32 cellular contexts compared by ENCODE assay signal in the genomic region with DNA sequence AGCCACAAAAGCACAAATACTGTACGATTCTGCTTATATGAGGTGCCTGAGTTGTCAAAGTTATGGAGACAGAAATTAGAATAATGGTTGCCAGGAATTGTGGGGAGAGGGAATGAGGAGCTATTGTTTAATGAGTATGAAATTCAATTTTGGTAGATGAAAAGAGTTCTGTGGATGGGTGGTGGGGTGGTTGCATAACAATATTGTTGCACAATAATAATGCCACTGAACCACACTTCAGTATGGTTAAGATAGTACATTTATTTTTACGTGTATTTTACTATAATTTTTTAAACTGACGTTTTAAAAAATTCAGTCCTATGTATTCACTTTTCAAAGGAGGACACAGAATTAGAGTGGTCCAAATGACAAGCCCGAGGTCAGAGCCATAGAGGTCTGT. TPM values are rescaled to one million over a fixed set of nuclear protein-coding genes. Genes with fewer than 3 reads are reported as not detected.
"Had no signal": no experiment of that assay in that cellular context is flagged by ENCODE, and none has a peak within 500 bp of the region (broad histone marks: within the 10 kb centered on the region; RNA-seq: fewer than 3 reads in every experiment).

No MANE protein-coding gene starts in this region.

- H3K9ac ChIP-seq: KMS-11 had no signal

- FAIRE-seq: astrocyte had no signal

- H3K4me3 ChIP-seq: adrenal gland, body of pancreas, breast epithelium, SJCRH30, SK-N-MC had no signal

- H3K4me1 ChIP-seq: breast epithelium, SJCRH30 had no signal

- H3K27me3 ChIP-seq: SJCRH30 had no signal

- H3K4me2 ChIP-seq: KMS-11 had no signal

- H3K27ac ChIP-seq: adrenal gland, body of pancreas, breast epithelium, KMS-11, SJCRH30, SK-N-MC had no signal

- DNase-seq: activated CD4-positive, alpha-beta T cell treated with anti-CD3 and anti-CD28 coated beads for 36 hours; activated CD4-positive, alpha-beta T cell treated with anti-CD3 and anti-CD28 coated beads, Interleukin-2, amount 10 ng/mL, durations not matched to agents 7 days and 5 days; activated CD4-positive, alpha-beta T cell treated with anti-CD3 and anti-CD28 coated beads, Interleukin-2, amount 50 U/mL, for 48 hours; activated CD8-positive, alpha-beta T cell treated with anti-CD3 and anti-CD28 coated beads, Interleukin-2, amount 10 ng/mL, durations not matched to agents 7 days and 5 days; activated gamma-delta T cell treated with Interleukin-2 at 50 U/mL for 16 hours; activated naive CD4-positive, alpha-beta T cell treated with anti-CD3 and anti-CD28 coated beads for 36 hours; activated T-cell treated with anti-CD3 and anti-CD28 coated beads for 4 hours; activated T-cell treated with anti-CD3 and anti-CD28 coated beads, Interleukin-2, amount 50 U/mL, for 4 hours; adrenal gland; body of pancreas; NCI-H1105; NCI-H1417 treated with DMSO at 0.1 percent for 48 hours; NCI-H1694; NCI-H1930; NCI-H2081 treated with DMSO at 0.1 percent for 48 hours; NCI-H345; NCI-H524 treated with DMSO at 0.1 percent for 48 hours; SHP77; SJCRH30 had no signal

- H3K36me3 ChIP-seq: adrenal gland, breast epithelium, SJCRH30 had no signal

- ATAC-seq: activated CD4-positive, alpha-beta T cell treated with anti-CD3 and anti-CD28 coated beads for 36 hours; activated CD4-positive, CD25-positive, alpha-beta regulatory T cell treated with anti-CD3 and anti-CD28 coated beads, Interleukin-2, amount 50 U/mL, for 24 hours; activated CD8-positive, alpha-beta T cell treated with anti-CD3 and anti-CD28 coated beads, Interleukin-2, amount 10 ng/mL, durations not matched to agents 7 days and 5 days; activated naive CD4-positive, alpha-beta T cell treated with anti-CD3 and anti-CD28 coated beads, Interleukin-2, amount 50 U/mL, for 72 hours; activated T-cell treated with anti-CD3 and anti-CD28 coated beads, Interleukin-2, amount 50 U/mL, for 4 hours; body of pancreas; Panc1; WTC11 had no signal

- H3K9me3 ChIP-seq: adrenal gland, body of pancreas, breast epithelium had no signal

RNA-seq across cellular contexts. Expression of a gene that starts 1.8 kb away (rescaled TPM):
- total RNA-seq: activated CD4-positive, alpha-beta T cell treated with anti-CD3 and anti-CD28 coated beads for 36 hours; activated CD4-positive, alpha-beta T cell treated with anti-CD3 and anti-CD28 coated beads, Interleukin-2, amount 10 ng/mL, durations not matched to agents 7 days and 5 days; activated CD8-positive, alpha-beta T cell treated with anti-CD3 and anti-CD28 coated beads, Interleukin-2, amount 10 ng/mL, durations not matched to agents 7 days and 5 days; activated naive CD4-positive, alpha-beta T cell treated with anti-CD3 and anti-CD28 coated beads for 36 hours; activated naive CD4-positive, alpha-beta T cell treated with anti-CD3 and anti-CD28 coated beads, Interleukin-2, amount 50 U/mL, for 72 hours; activated T-cell treated with anti-CD3 and anti-CD28 coated beads, Interleukin-2, amount 50 U/mL, for 4 hours; activated T-helper 1 cell treated with anti-CD3 and anti-CD28 coated beads, Interleukin-12 subunit alpha, Interleukin-12 subunit beta, Interleukin-2, Interleukin-4 antibody, amounts not matched to agents 30 ng/mL and 10 ng/mL and 1 ng/mL, durations not matched to agents 14 hours and 24 hours and 36 hours; adrenal gland; cardiac septum; NCI-H460; SJCRH30; T-helper 1 cell treated with Interleukin-12 subunit alpha and Interleukin-12 subunit beta and Interleukin-4 antibody, amounts not matched to agents 30 ng/mL and 1 ng/mL, for 36 hours; T-helper 2 cell treated with Interferon-gamma antibody and Interleukin-4, amounts not matched to agents 100 ng/mL and 5 ng/mL, for 36 hours had no signal
